In the genomic region with DNA sequence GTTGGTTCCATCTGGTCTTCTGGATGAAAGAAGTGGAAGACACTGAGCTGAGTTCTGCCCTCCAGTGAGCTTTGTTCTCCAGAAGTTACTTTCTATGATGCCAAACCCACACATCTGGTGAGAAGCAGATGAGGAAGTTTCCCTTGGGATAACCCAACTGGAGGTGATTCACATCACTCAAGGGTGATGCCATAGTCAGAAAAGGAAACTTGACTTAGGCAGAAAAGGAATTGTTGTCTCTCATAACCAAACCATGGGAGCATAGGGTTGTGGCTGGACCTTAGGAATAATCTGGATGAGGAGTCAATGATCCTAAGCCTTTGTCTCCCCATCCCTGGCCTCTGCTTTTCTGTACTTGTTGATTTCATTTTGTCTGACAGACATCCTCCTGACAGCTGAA, we compare ENCODE assay signal across 19 cellular contexts.
DNase-seq lines count a peak whose midpoint lies in the region; ATAC-seq and TF ChIP-seq lines count a peak whose summit lies in the region.
"Had no signal": no experiment of that assay in that cellular context is flagged by ENCODE, and none has a peak within 500 bp of the region (broad histone marks: within the 10 kb centered on the region; RNA-seq: fewer than 3 reads in every experiment).

No MANE protein-coding gene starts in this region.

- DNase-seq in AG10803 (ENCODE audit: low read depth) (peak; percentile 85), GM12865 (ENCODE audit: low read depth) (peak; percentile 35), kidney tubule cell (ENCODE audit: low spot score) (peak; percentile 50), NOMO-1 treated with DMSO at 0.1 percent for 48 hours (lab: John Stamatoyannopoulos, UW; ENCODE audit: unreplicated experiment) (no peak)
- DNase-seq in activated naive CD8-positive, alpha-beta T cell treated with anti-CD3 and anti-CD28 coated beads, Interleukin-2, amount 50 U/mL, for 24 hours, result no peak
- DNase-seq in activated CD8-positive, alpha-beta memory T cell treated with anti-CD3 and anti-CD28 coated beads, Interleukin-2, amount 50 U/mL, for 48 hours, result no peak
- DNase-seq: activated naive CD4-positive, alpha-beta T cell; colonic mucosa; COR-L47; HFFc6; left ventricle myocardium superior; NCI-H1105 treated with DMSO at 0.1 percent for 48 hours; NCI-H526; stomach had no signal

- peaks cover 5% of the 10 kb centered on the region for H3K9me3 Mint-ChIP-seq in activated naive CD8-positive, alpha-beta T cell treated with anti-CD3 and anti-CD28 coated beads, Interleukin-2, amount 50 U/mL, for 24 hours
- H3K9me3 Mint-ChIP-seq: HFFc6 had no signal

- no peak overlapping the region for H3K4me3 Mint-ChIP-seq in activated naive CD8-positive, alpha-beta T cell treated with anti-CD3 and anti-CD28 coated beads, Interleukin-2, amount 50 U/mL, for 24 hours
- H3K4me3 Mint-ChIP-seq: HFFc6 had no signal

- peaks cover 85% of the 10 kb centered on the region for H3K4me1 Mint-ChIP-seq in activated naive CD8-positive, alpha-beta T cell treated with anti-CD3 and anti-CD28 coated beads, Interleukin-2, amount 50 U/mL, for 24 hours

- TF ChIP-seq CTCF in AG10803 (conservative IDR thresholded peaks at IDR 0.05; ENCODE audit: low read length) (no peak), GM12865 (IDR thresholded peaks at IDR 0.05; ENCODE audit: insufficient read depth, low read depth, low read length, missing control alignments) (no peak)

- no peak for ATAC-seq in activated naive CD8-positive, alpha-beta T cell treated with anti-CD3 and anti-CD28 coated beads, Interleukin-2, amount 50 U/mL, for 24 hours
- no peak for ATAC-seq in HG02678 (IDR thresholded peaks at IDR 0.05; ENCODE audit: unreplicated experiment)
- no peak for ATAC-seq in GM21576 (IDR thresholded peaks at IDR 0.05; ENCODE audit: unreplicated experiment)
- ATAC-seq: activated CD4-positive, CD25-positive, alpha-beta regulatory T cell treated with anti-CD3 and anti-CD28 coated beads, Interleukin-2, amount 50 U/mL, for 24 hours; left ventricle myocardium superior; sciatic nerve had no signal

- no peaks in the 10 kb centered on the region for H3K36me3 Mint-ChIP-seq in activated naive CD8-positive, alpha-beta T cell treated with anti-CD3 and anti-CD28 coated beads, Interleukin-2, amount 50 U/mL, for 24 hours (ENCODE audit: low read depth)

- H3K4me3 ChIP-seq in AG10803 (ENCODE audit: low read length), result no peak overlapping the region
- peak overlapping the region; percentile 54 for H3K4me3 ChIP-seq in GM12865 (ENCODE audit: low read depth, low read length)
- H3K4me3 ChIP-seq: colonic mucosa, SJSA1, stomach had no signal

- H3K27me3 Mint-ChIP-seq in activated naive CD8-positive, alpha-beta T cell treated with anti-CD3 and anti-CD28 coated beads, Interleukin-2, amount 50 U/mL, for 24 hours, result no peaks in the 10 kb centered on the region

- peak overlapping the region; percentile 32 for H3K27ac Mint-ChIP-seq in activated naive CD8-positive, alpha-beta T cell treated with anti-CD3 and anti-CD28 coated beads, Interleukin-2, amount 50 U/mL, for 24 hours
- H3K27ac Mint-ChIP-seq: HFFc6 had no signal

Comparison
In these comparisons a context has a peak if more than half of its experiments do, and no peak if none do; other contexts are left out.
1. DNase-seq: peak in AG10803 (single experiment), GM12865 (single experiment) and kidney tubule cell (single experiment); none in activated naive CD8-positive, alpha-beta T cell treated with anti-CD3 and anti-CD28 coated beads, Interleukin-2, amount 50 U/mL, for 24 hours (single experiment), activated CD8-positive, alpha-beta memory T cell treated with anti-CD3 and anti-CD28 coated beads, Interleukin-2, amount 50 U/mL, for 48 hours (single experiment) and NOMO-1 treated with DMSO at 0.1 percent for 48 hours (single experiment).